ENCODE assay signal across 27 cellular contexts in genomic region chr15:73849641-73850040, GRCh38. TPM values are rescaled to one million over a fixed set of nuclear protein-coding genes. Genes with fewer than 3 reads are reported as not detected.
A peak's percentile ranks its signal among the peaks of the same experiment; 100 is the strongest.
DNase-seq lines count a peak whose midpoint lies in the region; ATAC-seq, FAIRE-seq and TF ChIP-seq lines count a peak whose summit lies in the region.
"Had no signal": no experiment of that assay in that cellular context is flagged by ENCODE, and none has a peak within 500 bp of the region (broad histone marks: within the 10 kb centered on the region; RNA-seq: fewer than 3 reads in every experiment).

No MANE protein-coding gene starts in this region.

- DNase-seq in NCI-H446 (lab: John Stamatoyannopoulos, UW) (peak; percentile 10 to 52), NCI-H446 treated with DMSO at 0.1 percent for 48 hours (lab: John Stamatoyannopoulos, UW) (no peak), RWPE2 (ENCODE audit: low spot score) (peak; percentile 49), cerebellum (ENCODE audit: low spot score) (peak; percentile 51), pancreas (peak in 5 of 6 donors; percentile 40 to 79 (median 70)), dermis blood vessel endothelial cell (no peak)
- DNase-seq: BE2C; CD4-positive, alpha-beta T cell; CD8-positive, alpha-beta memory T cell; DMS 273 treated with DMSO at 0.1 percent for 48 hours; DMS79; EL; GF-D8; H9 had no signal

- no peaks in the 10 kb centered on the region for H3K9me3 ChIP-seq in RWPE2 (ENCODE audit: severe bottlenecking)
- no peaks in the 10 kb centered on the region for H3K9me3 ChIP-seq in pancreas
- H3K9me3 ChIP-seq: BE2C; BLaER1 treated with 17β-estradiol and CSF1 and Interleukin-3, amounts not matched to agents 10 nM and 100 nM had no signal

- H3K36me3 ChIP-seq in RWPE2 (ENCODE audit: low read depth) (no peaks in the 10 kb centered on the region), pancreas (no peaks in the 10 kb centered on the region)
- H3K36me3 ChIP-seq: BE2C; BLaER1 treated with 17β-estradiol and CSF1 and Interleukin-3, amounts not matched to agents 10 nM and 100 nM had no signal

- no peak overlapping the region for H3K27ac ChIP-seq in RWPE2 (ENCODE audit: poor library complexity, severe bottlenecking)
- H3K27ac ChIP-seq in pancreas, result no peak overlapping the region
- H3K27ac ChIP-seq: 22Rv1; BLaER1 treated with 17β-estradiol and CSF1 and Interleukin-3, amounts not matched to agents 10 nM and 100 nM had no signal

- no peak for TF ChIP-seq CTCF in RWPE2 (IDR thresholded peaks at IDR 0.05; ENCODE audit: poor library complexity, severe bottlenecking)
- TF ChIP-seq CTCF in pancreas (IDR thresholded peaks at IDR 0.05), result no peak

- no peak for FAIRE-seq in pancreas (lab: Jason Lieb, UNC)
- FAIRE-seq: A204.1, D721Med, GM12891, GM18507 had no signal

- intact Hi-C loops in pancreas (cut with DNase I), result no loop called here

- no peaks in the 10 kb centered on the region for H3K4me1 ChIP-seq in RWPE2 (ENCODE audit: insufficient read depth, poor library complexity, severe bottlenecking)
- peaks cover 0 to 5% (median 0%) of the 10 kb centered on the region in 3 donors for H3K4me1 ChIP-seq in pancreas
- H3K4me1 ChIP-seq: BE2C had no signal

- ATAC-seq in RWPE2 (ENCODE audit: low read depth) (no peak), pancreas (peak; percentile 85 to 96 (median 88)), HG03457 (IDR thresholded peaks at IDR 0.05; ENCODE audit: unreplicated experiment) (no peak), HG03469 (IDR thresholded peaks at IDR 0.05; ENCODE audit: unreplicated experiment) (no peak)
- ATAC-seq: GM23338, HCT116 had no signal

- H3K4me3 ChIP-seq in RWPE2 (ENCODE audit: severe bottlenecking) (no peak overlapping the region), pancreas (no peak overlapping the region)
- H3K4me3 ChIP-seq: BLaER1 treated with 17β-estradiol and CSF1 and Interleukin-3, amounts not matched to agents 10 nM and 100 nM; GM23338 had no signal

- WGBS in pancreas, 2 donors, result 40 to 44% methylated on average over 2 of the region's 2 CpGs

- H3K27me3 ChIP-seq in RWPE2 (ENCODE audit: insufficient read depth, poor library complexity, severe bottlenecking) (no peaks in the 10 kb centered on the region), pancreas (no peaks in the 10 kb centered on the region)
- H3K27me3 ChIP-seq: BE2C; BLaER1 treated with 17β-estradiol and CSF1 and Interleukin-3, amounts not matched to agents 10 nM and 100 nM had no signal

RNA-seq across cellular contexts. Expression of gene TBC1D21, which starts 23.7 kb away (rescaled TPM):
- total RNA-seq in cerebellum, result not detected
- total RNA-seq in pancreas, result not detected
- polyA plus RNA-seq in pancreas, result not detected
- total RNA-seq in dermis blood vessel endothelial cell, result not detected in 2 replicates
- total RNA-seq: CD4-positive, alpha-beta T cell; CD8-positive, alpha-beta memory T cell; GM23338; H4; H9 had no signal
- polyA plus RNA-seq: AG04450; CD14-positive monocyte; CD8-positive, alpha-beta memory T cell; GM23338 had no signal

Comparison
In these comparisons a context has a peak if more than half of its experiments do, and no peak if none do; other contexts are left out.
1. DNase-seq: peak in NCI-H446 (2 of 2), RWPE2 (single experiment), cerebellum (single experiment) and pancreas (5 of 6); none in NCI-H446 treated with DMSO at 0.1 percent for 48 hours (single experiment) and dermis blood vessel endothelial cell (single experiment).
2. ATAC-seq: peak in pancreas (4 of 4); none in RWPE2 (single experiment), HG03457 (single experiment) and HG03469 (single experiment).